Comparison of ENCODE assay signal across 1 cellular context in the genomic region with DNA sequence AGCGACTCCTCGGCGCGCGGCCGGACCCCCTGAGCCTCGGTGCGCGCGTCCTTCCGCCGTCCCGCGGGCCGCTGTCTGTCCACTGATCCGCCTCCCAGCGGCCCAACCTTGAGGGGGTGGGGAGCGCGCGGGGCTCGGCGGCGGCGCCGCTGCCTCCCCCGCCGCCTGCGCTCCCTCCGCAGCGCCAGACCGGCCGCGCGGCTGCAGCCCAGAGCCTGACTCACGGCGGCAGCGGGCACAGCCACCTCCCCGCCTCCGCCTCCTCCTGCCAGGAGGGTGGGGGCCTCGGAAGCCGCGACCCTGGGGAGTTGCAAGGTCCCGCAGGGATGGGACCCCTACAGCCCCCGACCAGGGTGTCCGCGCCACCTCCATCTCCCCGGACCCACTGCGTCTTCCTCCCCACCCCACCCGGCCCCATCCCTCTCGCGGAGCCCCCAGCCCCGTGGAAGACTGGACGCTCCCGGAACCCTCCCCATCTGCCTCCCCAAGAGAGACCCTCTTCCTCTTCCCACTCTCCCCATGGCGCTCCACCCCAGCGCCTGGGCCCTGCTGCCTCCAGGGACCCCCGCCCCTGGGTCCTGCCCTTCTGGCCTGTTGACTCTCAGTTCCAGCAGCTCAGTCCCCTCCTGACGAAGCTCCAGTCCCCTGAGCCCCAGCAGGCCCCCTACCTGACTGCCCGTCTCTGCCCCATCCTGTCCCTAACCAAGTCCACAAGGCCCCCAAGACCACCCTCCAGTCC.
TF ChIP-seq lines count a peak whose summit lies in the region.

No MANE protein-coding gene starts in this region.

TF ChIP-seq in WTC11, 78 proteins besides CTCF, POLR2A, EP300 and RAD21 (continued from another document):
- TF ChIP-seq, protein P1, sequence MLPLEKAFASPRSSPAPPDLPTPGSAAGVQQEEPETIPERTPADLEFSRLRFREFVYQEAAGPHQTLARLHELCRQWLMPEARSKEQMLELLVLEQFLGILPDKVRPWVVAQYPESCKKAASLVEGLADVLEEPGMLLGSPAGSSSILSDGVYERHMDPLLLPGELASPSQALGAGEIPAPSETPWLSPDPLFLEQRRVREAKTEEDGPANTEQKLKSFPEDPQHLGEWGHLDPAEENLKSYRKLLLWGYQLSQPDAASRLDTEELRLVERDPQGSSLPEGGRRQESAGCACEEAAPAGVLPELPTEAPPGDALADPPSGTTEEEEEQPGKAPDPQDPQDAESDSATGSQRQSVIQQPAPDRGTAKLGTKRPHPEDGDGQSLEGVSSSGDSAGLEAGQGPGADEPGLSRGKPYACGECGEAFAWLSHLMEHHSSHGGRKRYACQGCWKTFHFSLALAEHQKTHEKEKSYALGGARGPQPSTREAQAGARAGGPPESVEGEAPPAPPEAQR (CRISPR knock-in tag; IDR thresholded peaks at IDR 0.05), result no peak
- TF ChIP-seq, protein P2, sequence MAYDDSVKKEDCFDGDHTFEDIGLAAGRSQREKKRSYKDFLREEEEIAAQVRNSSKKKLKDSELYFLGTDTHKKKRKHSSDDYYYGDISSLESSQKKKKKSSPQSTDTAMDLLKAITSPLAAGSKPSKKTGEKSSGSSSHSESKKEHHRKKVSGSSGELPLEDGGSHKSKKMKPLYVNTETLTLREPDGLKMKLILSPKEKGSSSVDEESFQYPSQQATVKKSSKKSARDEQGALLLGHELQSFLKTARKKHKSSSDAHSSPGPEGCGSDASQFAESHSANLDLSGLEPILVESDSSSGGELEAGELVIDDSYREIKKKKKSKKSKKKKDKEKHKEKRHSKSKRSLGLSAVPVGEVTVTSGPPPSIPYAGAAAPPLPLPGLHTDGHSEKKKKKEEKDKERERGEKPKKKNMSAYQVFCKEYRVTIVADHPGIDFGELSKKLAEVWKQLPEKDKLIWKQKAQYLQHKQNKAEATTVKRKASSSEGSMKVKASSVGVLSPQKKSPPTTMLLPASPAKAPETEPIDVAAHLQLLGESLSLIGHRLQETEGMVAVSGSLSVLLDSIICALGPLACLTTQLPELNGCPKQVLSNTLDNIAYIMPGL (CRISPR knock-in tag; IDR thresholded peaks at IDR 0.05), result no peak
- TF ChIP-seq FOXP1 (CRISPR knock-in tag; IDR thresholded peaks at IDR 0.05; ENCODE audit: borderline replicate concordance) (no peak), HMGA2 (CRISPR knock-in tag; IDR thresholded peaks at IDR 0.05) (no peak), ZNF232 (CRISPR knock-in tag; IDR thresholded peaks at IDR 0.05) (no peak), JUN (CRISPR knock-in tag; IDR thresholded peaks at IDR 0.05) (no peak), ZNF423 (CRISPR knock-in tag; IDR thresholded peaks at IDR 0.05) (no peak)
- TF ChIP-seq, protein P3, sequence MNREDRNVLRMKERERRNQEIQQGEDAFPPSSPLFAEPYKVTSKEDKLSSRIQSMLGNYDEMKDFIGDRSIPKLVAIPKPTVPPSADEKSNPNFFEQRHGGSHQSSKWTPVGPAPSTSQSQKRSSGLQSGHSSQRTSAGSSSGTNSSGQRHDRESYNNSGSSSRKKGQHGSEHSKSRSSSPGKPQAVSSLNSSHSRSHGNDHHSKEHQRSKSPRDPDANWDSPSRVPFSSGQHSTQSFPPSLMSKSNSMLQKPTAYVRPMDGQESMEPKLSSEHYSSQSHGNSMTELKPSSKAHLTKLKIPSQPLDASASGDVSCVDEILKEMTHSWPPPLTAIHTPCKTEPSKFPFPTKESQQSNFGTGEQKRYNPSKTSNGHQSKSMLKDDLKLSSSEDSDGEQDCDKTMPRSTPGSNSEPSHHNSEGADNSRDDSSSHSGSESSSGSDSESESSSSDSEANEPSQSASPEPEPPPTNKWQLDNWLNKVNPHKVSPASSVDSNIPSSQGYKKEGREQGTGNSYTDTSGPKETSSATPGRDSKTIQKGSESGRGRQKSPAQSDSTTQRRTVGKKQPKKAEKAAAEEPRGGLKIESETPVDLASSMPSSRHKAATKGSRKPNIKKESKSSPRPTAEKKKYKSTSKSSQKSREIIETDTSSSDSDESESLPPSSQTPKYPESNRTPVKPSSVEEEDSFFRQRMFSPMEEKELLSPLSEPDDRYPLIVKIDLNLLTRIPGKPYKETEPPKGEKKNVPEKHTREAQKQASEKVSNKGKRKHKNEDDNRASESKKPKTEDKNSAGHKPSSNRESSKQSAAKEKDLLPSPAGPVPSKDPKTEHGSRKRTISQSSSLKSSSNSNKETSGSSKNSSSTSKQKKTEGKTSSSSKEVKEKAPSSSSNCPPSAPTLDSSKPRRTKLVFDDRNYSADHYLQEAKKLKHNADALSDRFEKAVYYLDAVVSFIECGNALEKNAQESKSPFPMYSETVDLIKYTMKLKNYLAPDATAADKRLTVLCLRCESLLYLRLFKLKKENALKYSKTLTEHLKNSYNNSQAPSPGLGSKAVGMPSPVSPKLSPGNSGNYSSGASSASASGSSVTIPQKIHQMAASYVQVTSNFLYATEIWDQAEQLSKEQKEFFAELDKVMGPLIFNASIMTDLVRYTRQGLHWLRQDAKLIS (CRISPR knock-in tag; IDR thresholded peaks at IDR 0.05; ENCODE audit: borderline replicate concordance), result no peak
- TF ChIP-seq, protein P4, sequence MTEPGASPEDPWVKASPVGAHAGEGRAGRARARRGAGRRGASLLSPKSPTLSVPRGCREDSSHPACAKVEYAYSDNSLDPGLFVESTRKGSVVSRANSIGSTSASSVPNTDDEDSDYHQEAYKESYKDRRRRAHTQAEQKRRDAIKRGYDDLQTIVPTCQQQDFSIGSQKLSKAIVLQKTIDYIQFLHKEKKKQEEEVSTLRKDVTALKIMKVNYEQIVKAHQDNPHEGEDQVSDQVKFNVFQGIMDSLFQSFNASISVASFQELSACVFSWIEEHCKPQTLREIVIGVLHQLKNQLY (CRISPR knock-in tag; IDR thresholded peaks at IDR 0.05), result no peak
